In the genomic region with DNA sequence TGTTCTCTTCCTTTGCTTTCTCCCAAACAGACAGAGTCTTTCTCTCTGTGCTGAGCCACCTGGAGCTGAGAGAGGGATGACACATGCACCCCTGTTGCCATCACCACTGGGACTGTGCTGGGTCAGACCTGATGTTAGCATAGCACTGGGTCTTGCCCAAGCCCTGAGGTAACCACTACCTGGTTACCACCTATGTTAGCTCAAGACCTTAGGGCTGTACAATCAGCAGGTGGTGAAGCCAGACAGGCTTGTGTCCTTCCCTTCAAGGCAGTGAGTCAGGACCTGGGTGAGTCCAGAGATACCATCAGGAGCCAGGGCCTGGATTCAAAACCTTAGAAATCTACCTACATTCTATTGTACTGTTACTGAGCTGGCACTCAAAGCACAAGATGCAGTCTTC, we compare ENCODE assay signal across 30 cellular contexts. TPM values are rescaled to one million over a fixed set of nuclear protein-coding genes. Genes with fewer than 3 reads are reported as not detected.
"Had no signal": no experiment of that assay in that cellular context is flagged by ENCODE, and none has a peak within 500 bp of the region (broad histone marks: within the 10 kb centered on the region; RNA-seq: fewer than 3 reads in every experiment).

No MANE protein-coding gene starts in this region.

- H3K4me3 ChIP-seq: left ventricle myocardium inferior, lung, mucosa of descending colon, pancreas, prostate gland, skin epidermis, stomach, testis, thyroid gland, transverse colon, upper lobe of right lung, uterus had no signal

- H3K4me3 Mint-ChIP-seq: immature natural killer cell; memory B cell; naive thymus-derived CD4-positive, alpha-beta T cell; natural killer cell treated with Interleukin-12 subunit alpha and Interleukin-12 subunit beta and Interleukin-15 and Interleukin-18, amount 100 ng/mL, for 72 hours; stimulated activated naive B cell treated with anti-CD40 and anti-IgM and Interleukin-4, amounts not matched to agents 10 μg/mL and 1 μg/mL and 100 μg/mL, for 72 hours had no signal

- H3K27me3 ChIP-seq: pancreas, stomach, testis, thyroid gland, upper lobe of right lung, uterus had no signal

- H3K27ac ChIP-seq: left ventricle myocardium inferior, pancreas, prostate gland, skin epidermis, stomach, testis, thyroid gland, transverse colon, upper lobe of right lung, uterus had no signal

- H3K36me3 ChIP-seq: left ventricle myocardium inferior, pancreas, prostate gland, stomach, thyroid gland, transverse colon, upper lobe of right lung, uterus had no signal

- H3K4me1 ChIP-seq: left ventricle myocardium inferior, pancreas, prostate gland, stomach, testis, thyroid gland, transverse colon, upper lobe of right lung, uterus had no signal

- ATAC-seq: mucosa of descending colon; naive thymus-derived CD4-positive, alpha-beta T cell; natural killer cell treated with Interleukin-12 subunit alpha and Interleukin-12 subunit beta and Interleukin-15 and Interleukin-18, amount 100 ng/mL, for 72 hours; pancreas; right cardiac atrium; sciatic nerve; stimulated activated naive B cell treated with anti-CD40 and anti-IgM and Interleukin-4, amounts not matched to agents 10 μg/mL and 1 μg/mL and 100 μg/mL, for 72 hours; stimulated activated naive CD8-positive, alpha-beta T cell treated with anti-CD3 and anti-CD28 coated beads, Interleukin-15, Interleukin-2, amounts not matched to agents 100 U/mL and 50 U/mL, for 24 hours; upper lobe of right lung had no signal

- H3K9me3 ChIP-seq: pancreas, prostate gland, testis, thyroid gland, upper lobe of right lung, uterus had no signal

- H3K4me1 Mint-ChIP-seq: immature natural killer cell; memory B cell; naive thymus-derived CD4-positive, alpha-beta T cell; stimulated activated naive B cell treated with anti-CD40 and anti-IgM and Interleukin-4, amounts not matched to agents 10 μg/mL and 1 μg/mL and 100 μg/mL, for 72 hours had no signal

- H3K36me3 Mint-ChIP-seq: memory B cell; stimulated activated naive B cell treated with anti-CD40 and anti-IgM and Interleukin-4, amounts not matched to agents 10 μg/mL and 1 μg/mL and 100 μg/mL, for 72 hours had no signal

- FAIRE-seq: islet of Langerhans, pancreas had no signal

- DNase-seq: hypothalamus; immature natural killer cell; left ventricle myocardium inferior; midbrain; mucosa of descending colon; naive thymus-derived CD4-positive, alpha-beta T cell; nucleus accumbens; pancreas; posterior cingulate gyrus; retina; right cardiac atrium; stimulated activated CD4-positive, alpha-beta T cell treated with anti-CD3 and anti-CD28 coated beads, Interleukin-12 subunit alpha, Interleukin-12 subunit beta, amount 100 ng/mL, for 4 hours; stimulated activated CD4-positive, alpha-beta T cell treated with anti-CD3 and anti-CD28 coated beads, Interleukin-15, amount 100 ng/mL, for 24 hours; stimulated activated CD4-positive, alpha-beta T cell treated with anti-CD3 and anti-CD28 coated beads, Interleukin-2, amount 100 ng/mL, for 24 hours; stimulated activated CD4-positive, alpha-beta T cell treated with anti-CD3 and anti-CD28 coated beads, Interleukin-4, amount 100 ng/mL, for 1 hour; stimulated activated naive B cell treated with anti-CD40 and anti-IgM and Interleukin-4, amounts not matched to agents 10 μg/mL and 1 μg/mL and 100 μg/mL, for 72 hours; stimulated activated naive CD8-positive, alpha-beta T cell treated with anti-CD3 and anti-CD28 coated beads, Interleukin-15, Interleukin-2, amounts not matched to agents 100 U/mL and 50 U/mL, for 24 hours; stomach; testis; thyroid gland; transverse colon; upper lobe of right lung; uterus had no signal

- H3K27ac Mint-ChIP-seq: memory B cell; naive thymus-derived CD4-positive, alpha-beta T cell; natural killer cell treated with Interleukin-12 subunit alpha and Interleukin-12 subunit beta and Interleukin-15 and Interleukin-18, amount 100 ng/mL, for 72 hours; stimulated activated naive B cell treated with anti-CD40 and anti-IgM and Interleukin-4, amounts not matched to agents 10 μg/mL and 1 μg/mL and 100 μg/mL, for 72 hours had no signal

RNA-seq across cellular contexts. Expression of a gene that starts 32.1 kb away (rescaled TPM):
- total RNA-seq: natural killer cell treated with Interleukin-12 subunit alpha and Interleukin-12 subunit beta and Interleukin-15 and Interleukin-18, amount 100 ng/mL, for 72 hours had no signal
- polyA plus RNA-seq: immature natural killer cell had no signal
